Comparison of ENCODE assay signal across 8 cellular contexts in the genomic region with DNA sequence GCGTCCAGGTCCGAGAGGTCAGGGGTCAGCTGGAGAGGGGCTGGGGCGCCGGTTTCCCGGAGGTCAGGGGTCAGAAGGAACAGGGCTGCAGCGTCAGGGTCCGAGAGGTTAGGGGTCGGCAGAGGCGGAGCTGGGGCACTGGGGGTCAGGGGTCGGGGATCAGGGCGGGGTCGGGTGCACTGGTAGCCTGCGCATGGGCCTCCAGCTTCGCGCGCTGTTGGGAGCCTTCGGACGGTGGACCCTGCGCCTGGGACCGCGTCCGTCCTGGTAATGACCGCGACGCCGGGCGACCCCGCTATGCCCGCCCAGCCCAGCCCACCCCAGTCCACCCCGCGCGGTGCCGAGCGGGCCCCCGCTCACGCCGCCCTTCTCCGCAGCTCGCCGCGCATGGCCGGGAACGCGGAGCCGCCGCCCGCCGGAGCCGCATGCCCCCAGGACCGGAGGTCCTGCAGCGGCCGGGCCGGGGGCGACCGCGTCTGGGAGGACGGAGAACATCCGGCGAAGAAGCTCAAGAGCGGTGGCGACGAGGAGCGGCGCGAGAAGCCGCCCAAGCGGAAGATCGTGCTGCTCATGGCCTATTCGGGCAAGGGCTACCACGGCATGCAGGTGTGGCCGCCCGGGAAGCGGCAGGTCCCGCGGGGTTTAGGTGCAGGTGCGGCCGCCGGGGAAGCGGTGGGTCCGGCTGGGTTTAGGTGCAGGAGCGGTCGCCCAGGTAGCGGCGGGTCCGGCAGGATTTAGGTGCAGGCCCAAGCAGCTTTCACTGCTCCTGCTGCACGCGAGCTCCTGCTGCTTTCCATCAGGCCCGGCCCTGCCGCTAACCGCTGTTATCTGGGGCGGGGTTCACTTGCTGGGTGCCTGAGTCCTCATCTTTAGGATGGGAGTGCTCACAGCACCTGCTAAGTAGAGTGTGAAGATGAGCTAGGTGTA. TPM values are rescaled to one million over a fixed set of nuclear protein-coding genes. Genes with fewer than 3 reads are reported as not detected.
DNase-seq lines count a peak whose midpoint lies in the region; ATAC-seq and TF ChIP-seq lines count a peak whose summit lies in the region.

No MANE protein-coding gene starts in this region.

- no peaks in the 10 kb centered on the region for H3K9me3 ChIP-seq in MG63
- H3K9me3 ChIP-seq in psoas muscle: no peaks in the 10 kb centered on the region

- peaks cover 48% of the 10 kb centered on the region for H3K36me3 ChIP-seq in MG63
- H3K36me3 ChIP-seq in psoas muscle (ENCODE audit: insufficient read depth in 1 of 2, low read depth in 1 of 2): peaks cover 5 to 39% of the 10 kb centered on the region in 2 donors

- H3K9me3 Mint-ChIP-seq in activated T-helper 17 cell treated with anti-CD3 and anti-CD28 coated beads, Interleukin-2, amount 50 U/mL, for 72 hours: no peaks in the 10 kb centered on the region
- H3K9me3 Mint-ChIP-seq in glutamatergic neuron (ENCODE audit: unreplicated experiment): peaks cover 11% of the 10 kb centered on the region

- H3K4me3 Mint-ChIP-seq in activated T-helper 17 cell treated with anti-CD3 and anti-CD28 coated beads, Interleukin-2, amount 50 U/mL, for 72 hours: peak overlapping the region; percentile 90
- peak overlapping the region; percentile 93 for H3K4me3 Mint-ChIP-seq in glutamatergic neuron (ENCODE audit: unreplicated experiment)

- H3K27me3 ChIP-seq in MG63 (no peaks in the 10 kb centered on the region), psoas muscle (ENCODE audit: insufficient read depth in 3 of 3, low read length in 2 of 3) (no peaks in the 10 kb centered on the region)

- intact Hi-C loops in psoas muscle (cut with DNase I): loop anchor here in 1 of 2 donors (2.0 kb wide), 2 partner anchors 19 to 33 kb away; a partner anchor contains a TSS

- TF ChIP-seq CTCF in glutamatergic neuron (IDR thresholded peaks at IDR 0.05; ENCODE audit: partially characterized antibody, unreplicated experiment): no peak
- TF ChIP-seq CTCF in psoas muscle (IDR thresholded peaks at IDR 0.05): no peak

- no peaks in the 10 kb centered on the region for H3K27me3 Mint-ChIP-seq in activated T-helper 17 cell treated with anti-CD3 and anti-CD28 coated beads, Interleukin-2, amount 50 U/mL, for 72 hours
- peaks cover 6% of the 10 kb centered on the region for H3K27me3 Mint-ChIP-seq in glutamatergic neuron (ENCODE audit: unreplicated experiment)

- DNase-seq in ACHN: peak; percentile 48
- peak; percentile 40 for DNase-seq in MG63
- peak; percentile 62 for DNase-seq in glutamatergic neuron
- DNase-seq in psoas muscle: peak in 1 of 2 donors; percentile 49
- no peak for DNase-seq in pons (ENCODE audit: low spot score)

- H3K4me1 ChIP-seq in psoas muscle: peaks cover 8% of the 10 kb centered on the region

- peak overlapping the region; percentile 87 for H3K27ac Mint-ChIP-seq in activated T-helper 17 cell treated with anti-CD3 and anti-CD28 coated beads, Interleukin-2, amount 50 U/mL, for 72 hours
- H3K27ac Mint-ChIP-seq in glutamatergic neuron (ENCODE audit: unreplicated experiment): peak overlapping the region; percentile 66

- H3K4me1 Mint-ChIP-seq in activated T-helper 17 cell treated with anti-CD3 and anti-CD28 coated beads, Interleukin-2, amount 50 U/mL, for 72 hours: peaks cover 10% of the 10 kb centered on the region
- peaks cover 5% of the 10 kb centered on the region for H3K4me1 Mint-ChIP-seq in glutamatergic neuron (ENCODE audit: low read depth, unreplicated experiment)

- ATAC-seq in GM19023 (IDR thresholded peaks at IDR 0.05; ENCODE audit: unreplicated experiment) (peak; percentile 17), psoas muscle (peak; percentile 6 to 26 (median 19)), GM21619 (IDR thresholded peaks at IDR 0.05; ENCODE audit: unreplicated experiment) (no peak)
- ATAC-seq in activated T-helper 17 cell treated with anti-CD3 and anti-CD28 coated beads, Interleukin-2, amount 50 U/mL, for 72 hours (replicated peaks): peak; percentile 3

- peak overlapping the region; percentile 88 for H3K27ac ChIP-seq in psoas muscle

- peak overlapping the region; percentile 74 for H3K4me3 ChIP-seq in MG63
- H3K4me3 ChIP-seq in psoas muscle: peak overlapping the region; percentile 92

- H3K36me3 Mint-ChIP-seq in activated T-helper 17 cell treated with anti-CD3 and anti-CD28 coated beads, Interleukin-2, amount 50 U/mL, for 72 hours (ENCODE audit: low read depth): peaks cover 54% of the 10 kb centered on the region
- H3K36me3 Mint-ChIP-seq in glutamatergic neuron (ENCODE audit: unreplicated experiment): no peaks in the 10 kb centered on the region

- in situ Hi-C loops in ACHN (cut with HindIII; ENCODE audit: low pct_ligation_motif_present, low pct_unique_long_range_greater_than_20kb, low sequenced_read_pairs): no loop called here

- 2% methylated on average over 61 to 91 of the region's 91 CpGs for WGBS in psoas muscle, 3 donors

RNA-seq across cellular contexts. Expression of a gene that starts 0.7 kb away (rescaled TPM):
- total RNA-seq in MG63 (2014; rRNA removed; shearing (Covaris generic); ENCODE audit: low replicate concordance): 55.1 and 91.2 TPM in 2 replicates
- total RNA-seq in activated T-helper 17 cell treated with anti-CD3 and anti-CD28 coated beads, Interleukin-2, amount 50 U/mL, for 72 hours: 10 to 100 TPM; 31.5 to 75.2 TPM
- 28.1 TPM for total RNA-seq in glutamatergic neuron (ENCODE audit: unreplicated experiment)
- 10 to 100 TPM; 11.7 to 21.4 (median 18.7) TPM for total RNA-seq in psoas muscle
- 10 to 100 TPM; 17.5 to 46.8 (median 20.1) TPM for polyA plus RNA-seq in psoas muscle

RNA-seq across cellular contexts. Expression of a gene that starts 19.9 kb away (rescaled TPM):
- 6.0 and 13.1 TPM in 2 replicates for total RNA-seq in MG63 (2014; rRNA removed; shearing (Covaris generic); ENCODE audit: low replicate concordance)
- 10 to 100 TPM; 47.1 to 60.0 TPM for total RNA-seq in activated T-helper 17 cell treated with anti-CD3 and anti-CD28 coated beads, Interleukin-2, amount 50 U/mL, for 72 hours
- total RNA-seq in glutamatergic neuron (ENCODE audit: unreplicated experiment) (85.8 TPM), psoas muscle (10 to 100 TPM; 18.4 to 24.5 (median 22.9) TPM)
- polyA plus RNA-seq in psoas muscle: 10 to 100 TPM in 1 of 3 donors, 1 to 10 TPM in 2; 8.0 to 11.8 (median 9.4) TPM

RNA-seq across cellular contexts. Expression of a gene that starts 35.4 kb away (rescaled TPM):
- 7.6 and 8.1 TPM in 2 replicates for total RNA-seq in MG63 (2014; rRNA removed; shearing (Covaris generic); ENCODE audit: low replicate concordance)
- total RNA-seq in activated T-helper 17 cell treated with anti-CD3 and anti-CD28 coated beads, Interleukin-2, amount 50 U/mL, for 72 hours: 10 to 100 TPM; 14.7 to 21.5 TPM
- total RNA-seq in glutamatergic neuron (ENCODE audit: unreplicated experiment): 168 TPM
- 10 to 100 TPM; 58.0 to 90.4 (median 68.0) TPM for total RNA-seq in psoas muscle
- polyA plus RNA-seq in psoas muscle: 10 to 100 TPM in 2 of 3 donors, 1 to 10 TPM in 1; 4.1 to 47.1 (median 25.7) TPM
